In genomic region chr1:28914228-28915035, GRCh38 we compare ENCODE assay signal across 8 cellular contexts. TPM values are rescaled to one million over a fixed set of nuclear protein-coding genes. Genes with fewer than 3 reads are reported as not detected.
DNase-seq lines count a peak whose midpoint lies in the region; ATAC-seq and TF ChIP-seq lines count a peak whose summit lies in the region.

Gene EPB41, plus strand, starts transcription at chr1:28914569. Its CDS starts 72,869 bp downstream, at chr1:28987438.

- peaks cover 39% of the 10 kb centered on the region for H3K4me1 ChIP-seq in BLaER1

- H3K27me3 ChIP-seq in BLaER1 (no peaks in the 10 kb centered on the region), dorsolateral prefrontal cortex (no peaks in the 10 kb centered on the region)

- peak within 1 kb of the TSS; percentile 80 for H3K4me3 ChIP-seq in BLaER1
- peak within 1 kb of the TSS; percentile 49 to 85 (median 70) for H3K4me3 ChIP-seq in dorsolateral prefrontal cortex
- peak within 1 kb of the TSS; percentile 47 for H3K4me3 ChIP-seq in lower leg skin (ENCODE audit: low read depth, poor library complexity, severe bottlenecking)

- no peak for TF ChIP-seq POLR2A in lower leg skin (IDR thresholded peaks at IDR 0.05)

- H3K27ac ChIP-seq in BLaER1 (peak within 1 kb of the TSS; percentile 87), dorsolateral prefrontal cortex (peak within 1 kb of the TSS in 35 of 59 donors; percentile 4 to 82 (median 43))

- H4K20me1 ChIP-seq in BLaER1 = peaks cover 63% of the 10 kb centered on the region

- H3K4me2 ChIP-seq in BLaER1 = peak within 1 kb of the TSS; percentile 91

- WGBS in lower leg skin, 2 donors = 0 to 1% methylated on average over 47 to 59 of the region's 95 CpGs

- H3K9me3 ChIP-seq in BLaER1 = no peaks in the 10 kb centered on the region

- TF ChIP-seq CTCF in dorsolateral prefrontal cortex (IDR thresholded peaks at IDR 0.05 in 54 of 56, conservative IDR thresholded peaks at IDR 0.05 in 2 of 56; ENCODE audit: low read depth in 1 of 56, partially characterized antibody in 56 of 56) = peak in 14 of 56 donors; percentile 12 to 49 (median 26)
- TF ChIP-seq CTCF in lower leg skin (IDR thresholded peaks at IDR 0.05) = no peak

- intact Hi-C loops in dorsolateral prefrontal cortex (cut with DNase I) = loop anchor here in 1 of 2 donors (10.0 kb wide), 1 partner anchor 270 kb away; the partner anchor contains the start of gene SRSF4
- intact Hi-C loops in lower leg skin (cut with DNase I; ENCODE audit: low total_unique reads) = no loop called here

- DNase-seq in NCI-H774 (lab: John Stamatoyannopoulos, UW) = peak; percentile 80
- DNase-seq in activated CD4-positive, alpha-beta T cell treated with anti-CD3 and anti-CD28 coated beads, Interleukin-2, amount 50 U/mL, for 48 hours = peak; percentile 92 to 94
- DNase-seq in dorsolateral prefrontal cortex = peak; percentile 71 to 93 (median 84)
- DNase-seq in lower leg skin (ENCODE audit: low spot score in 2 of 2) = peak; percentile 83 to 98
- DNase-seq in stimulated activated CD4-positive, alpha-beta T cell treated with anti-CD3 and anti-CD28 coated beads, Interleukin-4, amount 100 ng/mL, for 24 hours = peak; percentile 90

- no peaks in the 10 kb centered on the region for H3K36me3 ChIP-seq in BLaER1

- H3K9ac ChIP-seq in BLaER1 = peak within 1 kb of the TSS; percentile 81

- ATAC-seq in GM19397 (IDR thresholded peaks at IDR 0.05; ENCODE audit: unreplicated experiment) = peak; percentile 89
- peak; percentile 80 for ATAC-seq in HG03571 (IDR thresholded peaks at IDR 0.05; ENCODE audit: unreplicated experiment)

RNA-seq across cellular contexts. Expression of gene EPB41, which starts in this region (rescaled TPM):
- total RNA-seq in dorsolateral prefrontal cortex (10 to 100 TPM; 17.4 to 59.1 (median 38.8) TPM), lower leg skin (10 to 100 TPM; 41.1 to 60.2 (median 50.3) TPM)

Comparison
In these comparisons a context has a peak if more than half of its experiments do, and no peak if none do; other contexts are left out.
1. Peak in every context shown above with its lines: DNase-seq, ATAC-seq, H3K4me3 ChIP-seq and H3K27ac ChIP-seq.